8 cellular contexts compared by ENCODE assay signal in the genomic region with DNA sequence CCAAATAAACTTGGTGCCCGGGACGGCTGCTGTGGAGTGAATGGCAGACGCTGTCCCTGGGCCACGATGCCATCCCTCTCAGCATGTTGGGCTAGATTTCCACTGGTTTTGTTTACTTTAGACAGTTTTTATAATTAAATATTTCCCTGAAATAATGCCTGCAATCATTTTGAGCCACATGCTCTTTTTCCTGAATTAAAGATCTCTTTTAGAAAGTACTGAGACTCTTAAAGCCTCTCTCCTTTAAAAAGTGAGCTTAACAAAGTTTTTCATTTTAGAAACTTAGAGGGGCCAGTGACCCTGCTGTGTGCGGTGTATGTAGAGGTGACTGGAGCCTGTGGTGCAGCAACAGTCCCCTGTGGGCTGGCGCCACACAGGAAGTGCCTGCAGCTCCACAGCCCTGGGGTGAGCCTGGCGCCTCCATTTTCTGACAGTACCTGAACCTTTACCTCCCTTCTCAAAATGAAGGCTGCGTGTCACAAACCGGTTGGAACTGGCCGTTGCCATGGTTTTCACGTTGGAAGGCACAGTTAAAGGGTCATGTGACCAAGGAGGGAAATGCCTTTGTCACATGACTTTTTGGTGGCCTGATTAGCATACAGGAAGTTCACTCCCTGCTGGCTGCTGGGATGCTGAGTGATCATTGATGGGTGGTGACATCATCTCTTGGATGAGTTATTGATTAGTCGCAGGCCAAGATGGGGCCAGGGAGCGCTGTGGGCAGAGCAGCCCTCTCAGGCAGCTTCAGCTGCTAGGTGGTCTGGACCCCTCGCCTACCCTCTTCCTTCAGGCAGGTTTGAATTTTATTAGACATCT. TPM values are rescaled to one million over a fixed set of nuclear protein-coding genes. Genes with fewer than 3 reads are reported as not detected.
A peak's percentile ranks its signal among the peaks of the same experiment; 100 is the strongest.
DNase-seq lines count a peak whose midpoint lies in the region; ATAC-seq, FAIRE-seq and TF ChIP-seq lines count a peak whose summit lies in the region.

No MANE protein-coding gene starts in this region.

- H3K9me3 ChIP-seq in ectodermal cell (ENCODE audit: control insufficient read depth, low read length) (no peaks in the 10 kb centered on the region), lung (ENCODE audit: control insufficient read depth in 2 of 2, insufficient read depth in 1 of 2, low read length in 1 of 2) (no peaks in the 10 kb centered on the region)

- peak; percentile 83 for FAIRE-seq in GM12892 (lab: Jason Lieb, UNC)

- peak; percentile 68 for TF ChIP-seq POLR2A in GM12892 (IDR thresholded peaks at IDR 0.05; ENCODE audit: low read depth, low read length)

- H3K27ac ChIP-seq in ectodermal cell (ENCODE audit: insufficient read depth, low read depth, low read length, poor library complexity, severe bottlenecking): peak overlapping the region; percentile 88
- peak overlapping the region; percentile 24 to 80 for H3K27ac ChIP-seq in lung (ENCODE audit: low read depth in 1 of 2, low read length in 1 of 2)

- H3K4me3 ChIP-seq in ectodermal cell (ENCODE audit: insufficient read depth, low read depth, low read length) (no peak overlapping the region), lung (no peak overlapping the region)

- H3K4me1 Mint-ChIP-seq in activated CD8-positive, alpha-beta T cell treated with anti-CD3 and anti-CD28 coated beads, Interleukin-2, amount 10 ng/mL, durations not matched to agents 7 days and 5 days (ENCODE audit: low read depth): peaks cover 62% of the 10 kb centered on the region

- ATAC-seq in HG02840 (IDR thresholded peaks at IDR 0.05; ENCODE audit: low FRiP score, unreplicated experiment) (peak; percentile 51), lung (ENCODE audit: insufficient read depth, low FRiP score) (peak; percentile 39), HG03521 (IDR thresholded peaks at IDR 0.05; ENCODE audit: unreplicated experiment) (no peak)
- peak; percentile 91 for ATAC-seq in activated CD8-positive, alpha-beta T cell treated with anti-CD3 and anti-CD28 coated beads, Interleukin-2, amount 10 ng/mL, durations not matched to agents 7 days and 5 days

- H3K36me3 ChIP-seq in ectodermal cell (ENCODE audit: control insufficient read depth, insufficient read depth, low read length) (peaks cover 8% of the 10 kb centered on the region), lung (ENCODE audit: control insufficient read depth in 2 of 2, insufficient read depth in 2 of 2, low read length in 2 of 2) (peaks cover 3 to 13% of the 10 kb centered on the region in 2 donors)

- POLR2A ChIA-PET in activated CD8-positive, alpha-beta T cell treated with anti-CD3 and anti-CD28 coated beads, Interleukin-2, amount 10 ng/mL, durations not matched to agents 7 days and 5 days (lab: Charles Lee): interaction anchor here (0.6 to 2.8 kb wide), 11 partner anchors 20 to 1908 kb away, joined by 3 to 17 read pairs (median 4); a partner anchor contains a TSS

- H3K9me3 Mint-ChIP-seq in activated CD8-positive, alpha-beta T cell treated with anti-CD3 and anti-CD28 coated beads, Interleukin-2, amount 10 ng/mL, durations not matched to agents 7 days and 5 days (ENCODE audit: insufficient read depth): no peaks in the 10 kb centered on the region

- 52 to 58% methylated on average over 14 of the region's 14 CpGs for WGBS in ectodermal cell, 2 experiments
- 25 to 31% methylated on average over 14 of the region's 14 CpGs for WGBS in lung, 2 donors

- peaks cover 23% of the 10 kb centered on the region for H3K4me1 ChIP-seq in ectodermal cell (ENCODE audit: control insufficient read depth, insufficient read depth, low read length)
- H3K4me1 ChIP-seq in lung (ENCODE audit: control insufficient read depth in 2 of 2, insufficient read depth in 2 of 2, low read length in 2 of 2): peaks cover 16 to 30% of the 10 kb centered on the region in 2 donors

- DNase-seq in GM12892 (ENCODE audit: insufficient read length) (peak; percentile 56), NCI-H510A (lab: John Stamatoyannopoulos, UW) (peak; percentile 54), lung (ENCODE audit: low spot score) (peak; percentile 87)
- DNase-seq in activated CD8-positive, alpha-beta T cell treated with anti-CD3 and anti-CD28 coated beads, Interleukin-2, amount 10 ng/mL, durations not matched to agents 7 days and 5 days: peak; percentile 98
- DNase-seq in stimulated activated CD4-positive, alpha-beta T cell treated with anti-CD3 and anti-CD28 coated beads, TNF-alpha, amount 100 ng/mL, for 48 hours (ENCODE audit: low read depth in 3 of 3): peak; percentile 74 to 85 (median 81)

- TF ChIP-seq CTCF in lung (IDR thresholded peaks at IDR 0.05; ENCODE audit: control extremely low read depth, extremely low read depth): no peak

- H3K27ac Mint-ChIP-seq in activated CD8-positive, alpha-beta T cell treated with anti-CD3 and anti-CD28 coated beads, Interleukin-2, amount 10 ng/mL, durations not matched to agents 7 days and 5 days: peak overlapping the region; percentile 97

- CTCF ChIA-PET in activated CD8-positive, alpha-beta T cell treated with anti-CD3 and anti-CD28 coated beads, Interleukin-2, amount 10 ng/mL, durations not matched to agents 7 days and 5 days (lab: Charles Lee): interaction anchor here (0.6 to 7.8 kb wide), 20 partner anchors 9 to 343 kb away, joined by 3 to 162 read pairs (median 8); a partner anchor contains a TSS

- H3K27me3 ChIP-seq in ectodermal cell (ENCODE audit: control insufficient read depth, insufficient read depth, low read length, poor library complexity, severe bottlenecking) (no peaks in the 10 kb centered on the region), lung (ENCODE audit: control insufficient read depth, insufficient read depth) (no peaks in the 10 kb centered on the region)

- no peaks in the 10 kb centered on the region for H3K27me3 Mint-ChIP-seq in activated CD8-positive, alpha-beta T cell treated with anti-CD3 and anti-CD28 coated beads, Interleukin-2, amount 10 ng/mL, durations not matched to agents 7 days and 5 days (ENCODE audit: low read depth)

- H3K36me3 Mint-ChIP-seq in activated CD8-positive, alpha-beta T cell treated with anti-CD3 and anti-CD28 coated beads, Interleukin-2, amount 10 ng/mL, durations not matched to agents 7 days and 5 days (ENCODE audit: low read depth): peaks cover 45% of the 10 kb centered on the region

- peak overlapping the region; percentile 68 for H3K4me3 Mint-ChIP-seq in activated CD8-positive, alpha-beta T cell treated with anti-CD3 and anti-CD28 coated beads, Interleukin-2, amount 10 ng/mL, durations not matched to agents 7 days and 5 days

RNA-seq across cellular contexts. Expression of a gene that starts 26.3 kb away (rescaled TPM):
- polyA plus RNA-seq in GM12892 (2012; ENCODE audit: missing spikeins): 0.45 TPM
- 1 to 10 TPM; 3.4 to 3.9 TPM for total RNA-seq in activated CD8-positive, alpha-beta T cell treated with anti-CD3 and anti-CD28 coated beads, Interleukin-2, amount 10 ng/mL, durations not matched to agents 7 days and 5 days
- polyA plus RNA-seq in ectodermal cell (2013, experiment 1 of 4): 4.3 TPM
- 4.0 TPM for polyA plus RNA-seq in ectodermal cell (2013, experiment 2 of 4)
- 3.8 TPM for polyA plus RNA-seq in ectodermal cell (2013, experiment 3 of 4)
- polyA plus RNA-seq in ectodermal cell (2013, experiment 4 of 4): 4.0 TPM
- 1 to 10 TPM; 2.3 to 3.1 TPM for total RNA-seq in lung
- 1 to 10 TPM in 1 of 2 donors, under 1 TPM in 1; 0.89 to 1.7 TPM for polyA plus RNA-seq in lung

RNA-seq across cellular contexts. Expression of a gene that starts 26.9 kb away (rescaled TPM):
- polyA plus RNA-seq in GM12892 (2012; ENCODE audit: missing spikeins): 311 TPM
- total RNA-seq in activated CD8-positive, alpha-beta T cell treated with anti-CD3 and anti-CD28 coated beads, Interleukin-2, amount 10 ng/mL, durations not matched to agents 7 days and 5 days: 100 to 1,000 TPM; 388 to 413 TPM
- 234 TPM for polyA plus RNA-seq in ectodermal cell (2013, experiment 1 of 4)
- polyA plus RNA-seq in ectodermal cell (2013, experiment 2 of 4): 244 TPM
- 220 TPM for polyA plus RNA-seq in ectodermal cell (2013, experiment 3 of 4)
- 240 TPM for polyA plus RNA-seq in ectodermal cell (2013, experiment 4 of 4)
- total RNA-seq in lung: 100 to 1,000 TPM in 1 of 2 donors, 10 to 100 TPM in 1; 63.7 to 320 TPM
- 100 to 1,000 TPM; 301 to 360 TPM for polyA plus RNA-seq in lung

RNA-seq across cellular contexts. Expression of a gene that starts 39.6 kb away (rescaled TPM):
- polyA plus RNA-seq in GM12892 (2012; ENCODE audit: missing spikeins): 5.1 TPM
- total RNA-seq in activated CD8-positive, alpha-beta T cell treated with anti-CD3 and anti-CD28 coated beads, Interleukin-2, amount 10 ng/mL, durations not matched to agents 7 days and 5 days: 10 to 100 TPM; 10.0 to 10.6 TPM
- 15.8 TPM for polyA plus RNA-seq in ectodermal cell (2013, experiment 1 of 4)
- polyA plus RNA-seq in ectodermal cell (2013, experiment 2 of 4): 14.7 TPM
- polyA plus RNA-seq in ectodermal cell (2013, experiment 3 of 4): 12.1 TPM
- 14.3 TPM for polyA plus RNA-seq in ectodermal cell (2013, experiment 4 of 4)
- 1 to 10 TPM in 1 of 2 donors, under 1 TPM in 1; 0.77 to 4.7 TPM for total RNA-seq in lung
- polyA plus RNA-seq in lung: 1 to 10 TPM; 3.6 to 3.9 TPM

RNA-seq across cellular contexts. Expression of a gene that starts 49.0 kb away (rescaled TPM):
- polyA plus RNA-seq in GM12892 (2012; ENCODE audit: missing spikeins): 0.08 TPM
- total RNA-seq in activated CD8-positive, alpha-beta T cell treated with anti-CD3 and anti-CD28 coated beads, Interleukin-2, amount 10 ng/mL, durations not matched to agents 7 days and 5 days: under 1 TPM; 0.16 to 0.24 TPM
- polyA plus RNA-seq in ectodermal cell (2013, experiment 1 of 4): 1.9 TPM
- polyA plus RNA-seq in ectodermal cell (2013, experiment 2 of 4): 3.0 TPM
- 2.2 TPM for polyA plus RNA-seq in ectodermal cell (2013, experiment 3 of 4)
- 3.4 TPM for polyA plus RNA-seq in ectodermal cell (2013, experiment 4 of 4)
- total RNA-seq in lung: under 1 TPM; 0.31 to 0.68 TPM
- polyA plus RNA-seq in lung: under 1 TPM; 0.06 to 0.46 TPM
